12 cellular contexts compared by ENCODE assay signal in the genomic region with DNA sequence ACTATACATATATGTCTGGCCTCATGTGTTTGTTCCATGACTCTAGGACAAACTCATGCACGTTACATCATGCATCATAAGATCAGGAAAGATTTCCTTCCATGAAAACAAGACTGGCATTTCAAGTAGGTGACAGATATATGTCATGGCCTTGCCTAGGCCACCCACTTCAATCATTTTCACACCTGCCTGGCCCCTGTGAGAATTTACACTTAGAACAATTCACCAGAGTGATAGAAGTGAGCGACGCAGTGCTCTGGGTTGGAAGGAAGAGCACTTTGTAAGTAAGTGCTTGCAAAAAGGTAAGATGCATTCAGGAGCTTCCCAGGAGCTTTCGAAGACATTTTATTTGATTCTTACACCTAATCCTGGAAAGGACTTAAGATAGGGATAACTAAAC. TPM values are rescaled to one million over a fixed set of nuclear protein-coding genes. Genes with fewer than 3 reads are reported as not detected.
"Had no signal": no experiment of that assay in that cellular context is flagged by ENCODE, and none has a peak within 500 bp of the region (broad histone marks: within the 10 kb centered on the region; RNA-seq: fewer than 3 reads in every experiment).

No MANE protein-coding gene starts in this region.

- H3K27ac ChIP-seq: sigmoid colon, upper lobe of left lung had no signal

- H3K4me3 ChIP-seq: adrenal gland, heart left ventricle, mucosa of descending colon, sigmoid colon, upper lobe of left lung had no signal

- DNase-seq: activated CD4-positive, alpha-beta T cell treated with anti-CD3 and anti-CD28 coated beads for 1 hour; activated CD8-positive, alpha-beta memory T cell treated with anti-CD3 and anti-CD28 coated beads for 24 hours; adrenal gland; cortex of kidney; heart left ventricle; mucosa of descending colon; sigmoid colon; stimulated activated CD4-positive, alpha-beta T cell treated with anti-CD3 and anti-CD28 coated beads, Interleukin-2, amount 100 ng/mL, for 24 hours; T-helper 9 cell; upper lobe of left lung had no signal

- H3K27me3 ChIP-seq: adrenal gland, heart left ventricle, sigmoid colon, upper lobe of left lung had no signal

- H3K9me3 ChIP-seq: adrenal gland, heart left ventricle, mucosa of descending colon, sigmoid colon, upper lobe of left lung had no signal

- ATAC-seq: heart left ventricle had no signal

- H3K4me1 ChIP-seq: sigmoid colon had no signal

- H3K36me3 ChIP-seq: adrenal gland, heart left ventricle, sigmoid colon, upper lobe of left lung had no signal

RNA-seq across cellular contexts. Expression of a gene that starts 39.5 kb away (rescaled TPM):
- total RNA-seq: lung microvascular endothelial cell, osteoblast had no signal
